21 cellular contexts compared by ENCODE assay signal in genomic region chr10:58115218-58116050, GRCh38.
"Had no signal": no experiment of that assay in that cellular context is flagged by ENCODE, and none has a peak within 500 bp of the region (broad histone marks: within the 10 kb centered on the region; RNA-seq: fewer than 3 reads in every experiment).

No MANE protein-coding gene starts in this region.

- H3K9ac ChIP-seq: neural progenitor cell had no signal

- H3K27me3 ChIP-seq: gastrocnemius medialis, neural progenitor cell, pancreas, testis, transverse colon had no signal

- ATAC-seq: esophagus mucosa; gastrocnemius medialis; natural killer cell treated with Interleukin-12 subunit alpha and Interleukin-12 subunit beta and Interleukin-15 and Interleukin-18, amount 100 ng/mL, for 72 hours; pancreas; stimulated activated naive B cell treated with anti-CD40 and anti-IgM and Interleukin-4, amounts not matched to agents 10 μg/mL and 1 μg/mL and 100 μg/mL, for 72 hours; stimulated activated naive CD8-positive, alpha-beta T cell treated with anti-CD3 and anti-CD28 coated beads, Interleukin-15, amount 100 ng/mL, for 72 hours had no signal

- DNase-seq: effector CD8-positive, alpha-beta T cell; gastrocnemius medialis; islet precursor cell; left ventricle myocardium inferior; mesenchymal stem cell; midbrain; nucleus accumbens; pancreas; right cardiac atrium; stimulated activated CD4-positive, alpha-beta T cell treated with anti-CD3 and anti-CD28 coated beads, Interleukin-1b, Interleukin-23, amount 100 ng/mL, for 48 hours; stimulated activated CD4-positive, alpha-beta T cell treated with anti-CD3 and anti-CD28 coated beads, Interleukin-4, amount 100 ng/mL, for 4 hours; stimulated activated naive B cell treated with anti-CD40 and anti-IgM and Interleukin-4, amounts not matched to agents 10 μg/mL and 1 μg/mL and 100 μg/mL, for 72 hours; stimulated activated naive CD8-positive, alpha-beta T cell treated with anti-CD3 and anti-CD28 coated beads, Interleukin-15, amount 100 ng/mL, for 72 hours; testis; transverse colon had no signal

- H3K36me3 ChIP-seq: gastrocnemius medialis, left ventricle myocardium inferior, neural progenitor cell, pancreas, transverse colon had no signal

- H3K4me3 ChIP-seq: coronary artery, gastrocnemius medialis, left ventricle myocardium inferior, lung, neural progenitor cell, pancreas, testis, transverse colon had no signal

- H3K9me3 ChIP-seq: gastrocnemius medialis, left ventricle myocardium inferior, pancreas, testis, transverse colon had no signal

- H2AFZ ChIP-seq: neural progenitor cell had no signal

- H3K4me2 ChIP-seq: neural progenitor cell had no signal

- FAIRE-seq: endometrium, pancreas had no signal

- H3K4me1 ChIP-seq: gastrocnemius medialis, left ventricle myocardium inferior, neural progenitor cell, pancreas, testis, transverse colon had no signal

- H3K27ac ChIP-seq: coronary artery, gastrocnemius medialis, left ventricle myocardium inferior, neural progenitor cell, pancreas, testis, transverse colon had no signal
